In the genomic region with DNA sequence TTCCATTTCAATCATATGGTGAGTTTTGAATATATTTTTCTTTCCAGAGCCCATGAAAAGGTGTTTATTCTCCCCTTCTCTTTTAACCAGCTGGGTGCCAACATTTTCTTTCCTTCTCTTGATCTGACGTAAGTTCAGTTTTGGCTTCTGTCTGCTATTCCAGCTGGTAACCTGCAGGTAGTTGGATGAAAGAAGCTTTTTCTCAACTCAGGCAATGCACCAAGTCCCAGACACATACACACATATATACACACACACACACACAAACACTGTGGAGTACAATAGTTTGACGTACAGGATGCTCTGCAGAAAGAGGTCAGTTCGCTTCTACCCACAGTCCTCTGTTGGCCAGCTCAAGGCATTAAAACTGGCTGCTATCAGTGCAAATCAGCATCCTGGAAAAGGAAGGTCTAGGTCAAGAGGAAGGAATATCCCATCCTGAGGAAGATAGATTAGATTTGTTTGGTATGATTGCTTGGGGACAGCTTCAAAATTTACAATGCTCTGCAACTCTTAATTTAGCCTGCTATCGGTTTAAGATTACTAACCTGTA, we compare ENCODE assay signal across 1 cellular context.
TF ChIP-seq lines count a peak whose summit lies in the region.

No MANE protein-coding gene starts in this region.

TF ChIP-seq in SK-N-SH, 30 proteins besides CTCF, POLR2A, EP300 and RAD21 (continued from another document):
- TF ChIP-seq MAX (IDR thresholded peaks at IDR 0.05; ENCODE audit: low read depth) (no peak), NRF1 (IDR thresholded peaks at IDR 0.05; ENCODE audit: low read depth, low read length) (no peak), NFIC (IDR thresholded peaks at IDR 0.05; ENCODE audit: borderline replicate concordance) (no peak), REST (IDR thresholded peaks at IDR 0.05; ENCODE audit: low read depth, low read length) (no peak), TCF12 (IDR thresholded peaks at IDR 0.05) (no peak), FOSL2 (IDR thresholded peaks at IDR 0.05; ENCODE audit: borderline replicate concordance, low read depth) (no peak), RFX5 (IDR thresholded peaks at IDR 0.05; ENCODE audit: low read length) (no peak), FOXJ3 (CRISPR knock-in tag; IDR thresholded peaks at IDR 0.05) (no peak), FOXM1 (IDR thresholded peaks at IDR 0.05; ENCODE audit: low read depth) (no peak)
- TF ChIP-seq, protein P1, sequence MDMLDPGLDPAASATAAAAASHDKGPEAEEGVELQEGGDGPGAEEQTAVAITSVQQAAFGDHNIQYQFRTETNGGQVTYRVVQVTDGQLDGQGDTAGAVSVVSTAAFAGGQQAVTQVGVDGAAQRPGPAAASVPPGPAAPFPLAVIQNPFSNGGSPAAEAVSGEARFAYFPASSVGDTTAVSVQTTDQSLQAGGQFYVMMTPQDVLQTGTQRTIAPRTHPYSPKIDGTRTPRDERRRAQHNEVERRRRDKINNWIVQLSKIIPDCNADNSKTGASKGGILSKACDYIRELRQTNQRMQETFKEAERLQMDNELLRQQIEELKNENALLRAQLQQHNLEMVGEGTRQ (IDR thresholded peaks at IDR 0.05; ENCODE audit: borderline replicate concordance, low read depth, low read length): no peak
